9 cellular contexts compared by ENCODE assay signal in genomic region chr6:89034586-89035251, GRCh38. TPM values are rescaled to one million over a fixed set of nuclear protein-coding genes. Genes with fewer than 3 reads are reported as not detected.
DNase-seq lines count a peak whose midpoint lies in the region; ATAC-seq lines count a peak whose summit lies in the region.
"Had no signal": no experiment of that assay in that cellular context is flagged by ENCODE, and none has a peak within 500 bp of the region (broad histone marks: within the 10 kb centered on the region; RNA-seq: fewer than 3 reads in every experiment).

No MANE protein-coding gene starts in this region.

- 46 to 79% (median 52%) methylated on average over 7 of the region's 7 CpGs for WGBS in adipose tissue, 3 donors

- ATAC-seq in GM18519 (IDR thresholded peaks at IDR 0.05; ENCODE audit: low FRiP score, unreplicated experiment) (no peak), GM21390 (IDR thresholded peaks at IDR 0.05; ENCODE audit: unreplicated experiment) (no peak)

- H3K27ac ChIP-seq in adipose tissue (ENCODE audit: low read depth, low read length) (peak overlapping the region; percentile 61), substantia nigra (ENCODE audit: low read depth, low read length, poor library complexity, severe bottlenecking) (peak overlapping the region; percentile 58)

- peak; percentile 63 for DNase-seq in HS-5 (ENCODE audit: low read depth)
- DNase-seq in inferior parietal cortex (ENCODE audit: extremely low spot score), result peak; percentile 14
- DNase-seq in substantia nigra (lab: John Stamatoyannopoulos, UW), result peak in 9 of 49 donors; percentile 0 to 37 (median 10)
- DNase-seq in activated T-cell treated with anti-CD3 and anti-CD28 coated beads, Interleukin-2, amount 50 U/mL, for 1 hour, result no peak
- DNase-seq in SW480 (ENCODE audit: low spot score), result no peak
- DNase-seq: T-helper 2 cell had no signal

RNA-seq across cellular contexts. Expression of gene PNRC1, which starts 45.8 kb away (rescaled TPM):
- 100 to 1,000 TPM in 2 of 3 donors, 10 to 100 TPM in 1; 29.7 to 359 (median 175) TPM for polyA plus RNA-seq in adipose tissue

Comparison
In these comparisons a context has a peak if more than half of its experiments do, and no peak if none do; other contexts are left out.
1. DNase-seq: peak in HS-5 (single experiment) and inferior parietal cortex (single experiment); none in activated T-cell treated with anti-CD3 and anti-CD28 coated beads, Interleukin-2, amount 50 U/mL, for 1 hour (single experiment) and SW480 (single experiment).